ENCODE assay signal across 8 cellular contexts in the genomic region with DNA sequence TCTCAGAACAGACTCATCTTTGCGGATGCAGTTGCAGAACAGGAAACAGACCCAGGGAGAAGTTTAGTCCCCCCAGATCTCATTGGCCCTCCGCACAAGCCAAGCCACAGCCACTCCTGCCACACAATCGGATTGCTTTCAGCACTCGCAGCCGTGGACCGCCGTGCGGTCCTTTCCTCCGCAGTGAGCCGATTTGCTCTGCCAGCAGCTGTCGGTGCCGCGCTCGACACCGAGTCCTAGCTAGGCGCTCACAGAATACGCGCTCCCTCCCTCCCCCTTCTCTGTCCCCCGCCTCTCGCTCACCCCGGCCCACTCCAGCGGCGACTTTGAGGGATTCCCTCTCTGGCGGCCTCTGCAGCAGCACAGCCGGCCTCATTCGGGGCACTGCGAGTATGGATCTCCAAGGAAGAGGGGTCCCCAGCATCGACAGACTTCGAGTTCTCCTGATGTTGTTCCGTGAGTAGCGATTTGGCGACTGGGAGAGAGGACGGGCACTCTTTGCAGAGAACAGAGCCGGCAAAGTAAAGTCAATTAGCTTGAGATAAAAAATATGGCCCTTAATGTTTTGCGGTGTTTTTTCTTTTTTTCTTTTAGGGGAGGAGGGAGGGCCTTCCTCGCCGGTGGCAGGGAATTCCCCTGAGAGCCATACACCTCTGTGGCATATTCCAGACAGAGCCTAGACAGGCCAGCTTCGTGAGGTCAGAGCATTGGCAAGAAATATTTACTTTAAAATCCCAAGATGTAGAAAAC. TPM values are rescaled to one million over a fixed set of nuclear protein-coding genes. Genes with fewer than 3 reads are reported as not detected.
DNase-seq lines count a peak whose midpoint lies in the region; ATAC-seq and TF ChIP-seq lines count a peak whose summit lies in the region.

LAMP5 (plus strand) TSS at position 130 of the 750 bp plus-strand sequence; CDS start at position 393, 263 bp downstream.

- intact Hi-C loops in CD14-positive monocyte (cut with micrococcal nuclease): no loop called here

- DNase-seq in CD14-positive monocyte (ENCODE audit: low spot score) (no peak), NB4 (ENCODE audit: low read depth) (peak; percentile 43), cerebellar cortex (ENCODE audit: low spot score) (peak; percentile 13), mesendoderm (peak; percentile 86), GM19240 (ENCODE audit: insufficient read length, low spot score) (no peak)

- no peaks in the 10 kb centered on the region for H3K36me3 ChIP-seq in mesendoderm (ENCODE audit: control insufficient read depth, insufficient read depth, low read length)

- H3K4me2 ChIP-seq in mesendoderm (ENCODE audit: low read length): peak within 1 kb of the TSS; percentile 70

- no peaks in the 10 kb centered on the region for H3K79me1 ChIP-seq in mesendoderm (ENCODE audit: low read length)

- H4K5ac ChIP-seq in mesendoderm (ENCODE audit: low read length): no peak within 1 kb of the TSS

- no peak within 1 kb of the TSS for H2BK15ac ChIP-seq in mesendoderm (replicated peaks; ENCODE audit: low read depth)

- no peak within 1 kb of the TSS for H3K18ac ChIP-seq in mesendoderm (ENCODE audit: low read length)

- H3K36me3 Mint-ChIP-seq in CD14-positive monocyte: peaks cover 21 to 25% of the 10 kb centered on the region in 2 donors

- H3K27ac Mint-ChIP-seq in CD14-positive monocyte: peak within 1 kb of the TSS in 1 of 7 donors; percentile 24

- H4K8ac ChIP-seq in mesendoderm (ENCODE audit: low read depth, low read length): no peak within 1 kb of the TSS

- no peak within 1 kb of the TSS for H2BK120ac ChIP-seq in mesendoderm (ENCODE audit: low read depth, low read length)

- H3K23ac ChIP-seq in mesendoderm (ENCODE audit: low read length): no peak within 1 kb of the TSS

- no peak within 1 kb of the TSS for H3K4ac ChIP-seq in mesendoderm (ENCODE audit: low read depth, low read length)

- H3K79me2 ChIP-seq in mesendoderm (ENCODE audit: control insufficient read depth, insufficient read depth, low read length): no peaks in the 10 kb centered on the region

- H3K27me3 ChIP-seq in mesendoderm (ENCODE audit: insufficient read depth, low read length, poor library complexity): peaks cover 60% of the 10 kb centered on the region

- H3K27me3 Mint-ChIP-seq in CD14-positive monocyte (ENCODE audit: low read depth in 3 of 3): peaks cover 80 to 89% (median 87%) of the 10 kb centered on the region in 3 donors

- peaks cover 3% of the 10 kb centered on the region for H3K4me1 ChIP-seq in mesendoderm (ENCODE audit: control insufficient read depth, low read depth, low read length)

- no peak for TF ChIP-seq POLR2A in NB4 (IDR thresholded peaks at IDR 0.05; ENCODE audit: extremely low read depth, insufficient read length)

- TF ChIP-seq CTCF in CD14-positive monocyte (IDR thresholded peaks at IDR 0.05) (no peak), NB4 (IDR thresholded peaks at IDR 0.05; ENCODE audit: low read depth, low read length) (no peak)

- no peak within 1 kb of the TSS for H2BK5ac ChIP-seq in mesendoderm (ENCODE audit: low read length)

- H3K56ac ChIP-seq in mesendoderm (ENCODE audit: low read length): no peak within 1 kb of the TSS

- no CpG with 5 or more reads among the region's 38 CpGs for WGBS in mesendoderm (ENCODE audit: extremely low coverage, insufficient coverage, low lambda C conversion rate)

- H3K9ac ChIP-seq in mesendoderm (ENCODE audit: low read length): no peak within 1 kb of the TSS

- H3K4me3 ChIP-seq in NB4 (ENCODE audit: low read depth, low read length): no peak within 1 kb of the TSS
- H3K4me3 ChIP-seq in mesendoderm (ENCODE audit: low read length): no peak within 1 kb of the TSS

- H3K4me3 Mint-ChIP-seq in CD14-positive monocyte: peak within 1 kb of the TSS; percentile 79 to 92

- H2AK5ac ChIP-seq in mesendoderm (ENCODE audit: low read length): no peak within 1 kb of the TSS

- H3K27ac ChIP-seq in mesendoderm (ENCODE audit: low read depth, low read length): no peak within 1 kb of the TSS

- peaks cover 0 to 16% (median 6%) of the 10 kb centered on the region in 7 donors for H3K9me3 Mint-ChIP-seq in CD14-positive monocyte

- peaks cover 43% of the 10 kb centered on the region for H3K4me1 Mint-ChIP-seq in CD14-positive monocyte

- no peak for ATAC-seq in GM21367 (IDR thresholded peaks at IDR 0.05; ENCODE audit: unreplicated experiment)
- no peak for ATAC-seq in GM19324 (IDR thresholded peaks at IDR 0.05; ENCODE audit: low FRiP score, unreplicated experiment)
- ATAC-seq in HG02852 (IDR thresholded peaks at IDR 0.05; ENCODE audit: unreplicated experiment): no peak

RNA-seq across cellular contexts. Expression of gene LAMP5, which starts in this region (rescaled TPM):
- polyA plus RNA-seq in CD14-positive monocyte: 1 to 10 TPM; 1.5 to 2.6 TPM
- 0.06 TPM for polyA plus RNA-seq in mesendoderm (2013, experiment 1 of 2)
- polyA plus RNA-seq in mesendoderm (2013, experiment 2 of 2): 0.06 TPM

Comparison
In these comparisons a context has a peak if more than half of its experiments do, and no peak if none do; other contexts are left out.
1. DNase-seq: peak in NB4 (single experiment), cerebellar cortex (single experiment) and mesendoderm (single experiment); none in CD14-positive monocyte (single experiment) and GM19240 (single experiment).